8 cellular contexts compared by ENCODE assay signal in the genomic region with DNA sequence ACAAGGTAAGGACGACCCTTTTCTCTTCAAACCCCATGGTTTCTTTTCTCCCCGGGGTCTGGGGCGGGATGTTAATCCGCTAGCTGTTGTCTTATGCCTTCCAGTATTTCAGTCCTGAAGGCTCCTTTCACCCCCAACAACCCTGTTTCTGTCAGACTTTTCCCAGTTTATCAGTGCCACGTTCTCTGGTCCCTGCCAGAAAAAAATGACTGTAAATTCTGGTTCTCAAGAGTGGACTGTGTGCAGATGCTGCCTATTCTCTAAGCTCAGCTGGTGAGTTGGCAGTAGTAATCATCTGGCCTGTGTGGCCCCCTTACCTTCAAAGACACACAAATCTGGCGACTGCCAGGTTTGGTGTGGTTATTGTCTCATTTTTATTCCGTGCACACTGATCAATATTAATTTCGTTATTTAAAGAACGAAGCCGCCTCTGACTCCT. TPM values are rescaled to one million over a fixed set of nuclear protein-coding genes. Genes with fewer than 3 reads are reported as not detected.
DNase-seq lines count a peak whose midpoint lies in the region; ATAC-seq and TF ChIP-seq lines count a peak whose summit lies in the region.

No MANE protein-coding gene starts in this region.

- TF ChIP-seq CTCF in SU-DHL-6 (IDR thresholded peaks at IDR 0.05; ENCODE audit: insufficient read depth, low read length, poor library complexity, severe bottlenecking) (no peak), glutamatergic neuron (IDR thresholded peaks at IDR 0.05; ENCODE audit: partially characterized antibody, unreplicated experiment) (no peak), smooth muscle cell (IDR thresholded peaks at IDR 0.05; ENCODE audit: borderline replicate concordance, insufficient read depth, poor library complexity, severe bottlenecking) (no peak)

- H3K9me3 ChIP-seq in SU-DHL-6 (ENCODE audit: insufficient read depth, low read length) (no peaks in the 10 kb centered on the region), smooth muscle cell (replicated peaks; ENCODE audit: low read depth) (no peaks in the 10 kb centered on the region)

- WGBS in smooth muscle cell (ENCODE audit: low lambda C conversion rate) = 11% methylated on average over 10 of the region's 10 CpGs

- H3K36me3 ChIP-seq in SU-DHL-6 (ENCODE audit: low read length) = no peaks in the 10 kb centered on the region
- no peaks in the 10 kb centered on the region for H3K36me3 ChIP-seq in smooth muscle cell (ENCODE audit: low read depth)

- H3K4me1 Mint-ChIP-seq in T-helper 1 cell treated with Interleukin-12 subunit alpha and Interleukin-12 subunit beta and Interleukin-4 antibody, amounts not matched to agents 30 μg/mL and 1 μg/mL, for 36 hours (ENCODE audit: low read depth) = peaks cover 43% of the 10 kb centered on the region
- peaks cover 16% of the 10 kb centered on the region for H3K4me1 Mint-ChIP-seq in glutamatergic neuron (ENCODE audit: low read depth, unreplicated experiment)

- peak overlapping the region; percentile 41 for H3K27ac Mint-ChIP-seq in T-helper 1 cell treated with Interleukin-12 subunit alpha and Interleukin-12 subunit beta and Interleukin-4 antibody, amounts not matched to agents 30 μg/mL and 1 μg/mL, for 36 hours
- H3K27ac Mint-ChIP-seq in glutamatergic neuron (ENCODE audit: unreplicated experiment) = peak overlapping the region; percentile 90

- no peaks in the 10 kb centered on the region for H3K9me2 ChIP-seq in SU-DHL-6 (replicated peaks; ENCODE audit: insufficient read depth, low read length)

- peak overlapping the region; percentile 81 for H3K9ac ChIP-seq in SU-DHL-6 (ENCODE audit: low read length)
- peak overlapping the region; percentile 98 for H3K9ac ChIP-seq in smooth muscle cell (ENCODE audit: low read depth)

- H3K4me3 Mint-ChIP-seq in T-helper 1 cell treated with Interleukin-12 subunit alpha and Interleukin-12 subunit beta and Interleukin-4 antibody, amounts not matched to agents 30 μg/mL and 1 μg/mL, for 36 hours = peak overlapping the region; percentile 94
- peak overlapping the region; percentile 94 for H3K4me3 Mint-ChIP-seq in glutamatergic neuron (ENCODE audit: unreplicated experiment)

- no peak for DNase-seq in T-helper 1 cell
- DNase-seq in glutamatergic neuron = no peak
- DNase-seq in smooth muscle cell (lab: John Stamatoyannopoulos, UW; ENCODE audit: unreplicated experiment) = no peak
- no peak for DNase-seq in iPS-NIHi7 (ENCODE audit: extremely low spot score)

- H3K4me1 ChIP-seq in smooth muscle cell (ENCODE audit: low read depth) = peaks cover 17% of the 10 kb centered on the region

- H3K79me2 ChIP-seq in SU-DHL-6 (ENCODE audit: insufficient read depth, low read length) (peaks cover 47% of the 10 kb centered on the region), smooth muscle cell (ENCODE audit: low read depth) (peaks cover 55% of the 10 kb centered on the region)

- peaks cover 19% of the 10 kb centered on the region; the same call in 1 of the 2 replicates for H3F3A ChIP-seq in SU-DHL-6 (ENCODE audit: insufficient read depth)
- no peaks in the 10 kb centered on the region for H3F3A ChIP-seq in smooth muscle cell (ENCODE audit: low read depth)

- H3K9me3 Mint-ChIP-seq in T-helper 1 cell treated with Interleukin-12 subunit alpha and Interleukin-12 subunit beta and Interleukin-4 antibody, amounts not matched to agents 30 μg/mL and 1 μg/mL, for 36 hours = no peaks in the 10 kb centered on the region
- peaks cover 15% of the 10 kb centered on the region for H3K9me3 Mint-ChIP-seq in glutamatergic neuron (ENCODE audit: unreplicated experiment)

- H3K27me3 ChIP-seq in SU-DHL-6 (ENCODE audit: low read length) = no peaks in the 10 kb centered on the region
- no peaks in the 10 kb centered on the region for H3K27me3 ChIP-seq in smooth muscle cell (ENCODE audit: low read depth)

- no peaks in the 10 kb centered on the region for H4K20me1 ChIP-seq in SU-DHL-6 (ENCODE audit: low read depth, low read length)
- peaks cover 36% of the 10 kb centered on the region for H4K20me1 ChIP-seq in smooth muscle cell (ENCODE audit: low read depth)

- H3K27me3 Mint-ChIP-seq in T-helper 1 cell treated with Interleukin-12 subunit alpha and Interleukin-12 subunit beta and Interleukin-4 antibody, amounts not matched to agents 30 μg/mL and 1 μg/mL, for 36 hours (ENCODE audit: low read depth) = peaks cover 6% of the 10 kb centered on the region
- H3K27me3 Mint-ChIP-seq in glutamatergic neuron (ENCODE audit: unreplicated experiment) = peaks cover 8% of the 10 kb centered on the region

- H3K36me3 Mint-ChIP-seq in T-helper 1 cell treated with Interleukin-12 subunit alpha and Interleukin-12 subunit beta and Interleukin-4 antibody, amounts not matched to agents 30 μg/mL and 1 μg/mL, for 36 hours (ENCODE audit: low read depth) = peaks cover 10% of the 10 kb centered on the region
- H3K36me3 Mint-ChIP-seq in glutamatergic neuron (ENCODE audit: unreplicated experiment) = no peaks in the 10 kb centered on the region

- H3K4me2 ChIP-seq in SU-DHL-6 (ENCODE audit: low read depth, low read length, poor library complexity, severe bottlenecking) = peak overlapping the region; percentile 71
- peak overlapping the region; percentile 93 for H3K4me2 ChIP-seq in smooth muscle cell

- peak overlapping the region; percentile 49 for H2AFZ ChIP-seq in SU-DHL-6 (ENCODE audit: low read depth, low read length, severe bottlenecking)
- H2AFZ ChIP-seq in smooth muscle cell (ENCODE audit: low read depth) = peak overlapping the region; percentile 96

- peak overlapping the region; percentile 77 for H3K4me3 ChIP-seq in SU-DHL-6 (ENCODE audit: insufficient read depth, low read length, poor library complexity, severe bottlenecking)
- H3K4me3 ChIP-seq in smooth muscle cell = peak overlapping the region; percentile 93

- H3K27ac ChIP-seq in SU-DHL-6 (ENCODE audit: low read depth, low read length) (peak overlapping the region; percentile 93), smooth muscle cell (ENCODE audit: low read depth) (peak overlapping the region; percentile 99)

- no peak for ATAC-seq in GM18909 (IDR thresholded peaks at IDR 0.05; ENCODE audit: poor library complexity, unreplicated experiment)
- ATAC-seq in GM19463 (IDR thresholded peaks at IDR 0.05; ENCODE audit: unreplicated experiment) = no peak

RNA-seq across cellular contexts. Expression of gene GOLM2, which starts 0.9 kb away (rescaled TPM):
- total RNA-seq in glutamatergic neuron (ENCODE audit: unreplicated experiment) = 59.2 TPM
- total RNA-seq in smooth muscle cell = 114 and 147 TPM in 2 replicates
- polyA plus RNA-seq in smooth muscle cell = 53.2 and 66.2 TPM in 2 replicates
